In the genomic region with DNA sequence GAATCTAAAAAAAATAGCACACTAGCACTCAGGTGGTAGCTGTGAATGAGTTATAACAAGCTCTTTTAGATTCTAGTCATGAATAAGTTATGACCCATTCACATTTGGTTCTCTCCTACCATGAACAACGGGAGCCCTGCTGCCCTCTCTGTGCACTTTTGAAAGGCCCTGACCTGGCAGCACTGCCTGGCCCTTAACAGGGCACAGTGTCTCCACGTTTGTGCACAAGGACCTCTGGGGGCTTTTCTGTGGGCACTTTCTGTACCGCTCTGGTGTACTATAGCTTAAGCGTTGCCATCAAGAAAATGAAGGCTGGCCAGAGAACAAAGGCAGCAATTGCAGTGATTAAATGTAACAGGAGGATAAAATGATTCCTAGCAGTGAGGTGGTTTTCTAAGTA, we compare ENCODE assay signal across 16 cellular contexts. TPM values are rescaled to one million over a fixed set of nuclear protein-coding genes. Genes with fewer than 3 reads are reported as not detected.
DNase-seq lines count a peak whose midpoint lies in the region; ATAC-seq and TF ChIP-seq lines count a peak whose summit lies in the region.
"Had no signal": no experiment of that assay in that cellular context is flagged by ENCODE, and none has a peak within 500 bp of the region (broad histone marks: within the 10 kb centered on the region; RNA-seq: fewer than 3 reads in every experiment).

No MANE protein-coding gene starts in this region.

- H3K36me3 Mint-ChIP-seq in HFFc6 (ENCODE audit: low read depth) (peaks cover 13% of the 10 kb centered on the region), chondrocyte (ENCODE audit: low read depth) (peaks cover 3% of the 10 kb centered on the region), mesothelial cell of epicardium (peaks cover 14% of the 10 kb centered on the region), Caco-2 (ENCODE audit: insufficient read depth, unreplicated experiment) (no peaks in the 10 kb centered on the region)
- no peaks in the 10 kb centered on the region for H3K36me3 Mint-ChIP-seq in stimulated activated effector memory CD8-positive, alpha-beta T cell treated with anti-CD3 and anti-CD28 coated beads, Interleukin-12 subunit alpha, Interleukin-12 subunit beta, amount 100 ng/mL, for 72 hours

- POLR2A ChIA-PET in Caco-2 (lab: Charles Lee), result no interaction called here

- peaks cover 12% of the 10 kb centered on the region for H3K4me1 ChIP-seq in Caco-2

- H3K4me3 Mint-ChIP-seq in HFFc6, result peak overlapping the region; percentile 9; the same call in 1 of the 2 replicates
- no peak overlapping the region for H3K4me3 Mint-ChIP-seq in chondrocyte (ENCODE audit: unreplicated experiment)
- H3K4me3 Mint-ChIP-seq in mesothelial cell of epicardium, result no peak overlapping the region
- no peak overlapping the region for H3K4me3 Mint-ChIP-seq in stimulated activated effector memory CD8-positive, alpha-beta T cell treated with anti-CD3 and anti-CD28 coated beads, Interleukin-12 subunit alpha, Interleukin-12 subunit beta, amount 100 ng/mL, for 72 hours
- H3K4me3 Mint-ChIP-seq in Caco-2 (ENCODE audit: unreplicated experiment), result no peak overlapping the region

- H3K9me3 ChIP-seq in Caco-2, result no peaks in the 10 kb centered on the region
- H3K9me3 ChIP-seq: BLaER1 treated with 17β-estradiol and CSF1 and Interleukin-3, amounts not matched to agents 10 nM and 100 nM had no signal

- H3K27me3 Mint-ChIP-seq in HFFc6 (ENCODE audit: insufficient read depth) (no peaks in the 10 kb centered on the region), chondrocyte (ENCODE audit: low read depth) (no peaks in the 10 kb centered on the region), mesothelial cell of epicardium (ENCODE audit: low read depth) (no peaks in the 10 kb centered on the region), Caco-2 (ENCODE audit: insufficient read depth, unreplicated experiment) (no peaks in the 10 kb centered on the region)

- intact Hi-C loops in Caco-2 (cut with micrococcal nuclease; ENCODE audit: unreplicated experiment), result no loop called here

- no peak for ATAC-seq in stimulated activated effector memory CD8-positive, alpha-beta T cell treated with anti-CD3 and anti-CD28 coated beads, Interleukin-12 subunit alpha, Interleukin-12 subunit beta, amount 100 ng/mL, for 72 hours

- no peak overlapping the region for H3K4me3 ChIP-seq in Caco-2 (ENCODE audit: low read depth, low read length)
- H3K4me3 ChIP-seq: BLaER1 treated with 17β-estradiol and CSF1 and Interleukin-3, amounts not matched to agents 10 nM and 100 nM; SK-N-MC had no signal

- TF ChIP-seq CTCF in HFFc6 (IDR thresholded peaks at IDR 0.05) (no peak), chondrocyte (IDR thresholded peaks at IDR 0.05) (no peak), mesothelial cell of epicardium (IDR thresholded peaks at IDR 0.05; ENCODE audit: unreplicated experiment) (no peak), Caco-2 (IDR thresholded peaks at IDR 0.05; ENCODE audit: insufficient read depth in 1 of 2, low read depth in 1 of 2, low read length in 1 of 2, severe bottlenecking in 1 of 2, unreplicated experiment in 1 of 2) (no peak)

- no peaks in the 10 kb centered on the region for H3K27me3 ChIP-seq in Caco-2 (replicated peaks; ENCODE audit: control insufficient read depth, insufficient read depth, low read length)
- H3K27me3 ChIP-seq: BLaER1 treated with 17β-estradiol and CSF1 and Interleukin-3, amounts not matched to agents 10 nM and 100 nM had no signal

- BruUV-seq in Caco-2 (replicated peaks; lab: Mats Ljungman, UMichigan), result no TSS peak

- H3K27ac Mint-ChIP-seq in HFFc6 (peak overlapping the region; percentile 40; the same call in 1 of the 2 replicates), chondrocyte (ENCODE audit: unreplicated experiment) (peak overlapping the region; percentile 37), mesothelial cell of epicardium (no peak overlapping the region), Caco-2 (ENCODE audit: unreplicated experiment) (no peak overlapping the region)
- no peak overlapping the region for H3K27ac Mint-ChIP-seq in stimulated activated effector memory CD8-positive, alpha-beta T cell treated with anti-CD3 and anti-CD28 coated beads, Interleukin-12 subunit alpha, Interleukin-12 subunit beta, amount 100 ng/mL, for 72 hours

- H3K4me1 Mint-ChIP-seq in HFFc6 (ENCODE audit: low read depth), result peaks cover 24% of the 10 kb centered on the region
- H3K4me1 Mint-ChIP-seq in chondrocyte (ENCODE audit: low read depth), result peaks cover 41% of the 10 kb centered on the region
- peaks cover 5% of the 10 kb centered on the region for H3K4me1 Mint-ChIP-seq in mesothelial cell of epicardium
- H3K4me1 Mint-ChIP-seq in stimulated activated effector memory CD8-positive, alpha-beta T cell treated with anti-CD3 and anti-CD28 coated beads, Interleukin-12 subunit alpha, Interleukin-12 subunit beta, amount 100 ng/mL, for 72 hours, result peaks cover 6% of the 10 kb centered on the region
- H3K4me1 Mint-ChIP-seq in Caco-2 (ENCODE audit: low read depth, unreplicated experiment), result no peaks in the 10 kb centered on the region

- H3K9me3 Mint-ChIP-seq in HFFc6, result no peaks in the 10 kb centered on the region
- no peaks in the 10 kb centered on the region for H3K9me3 Mint-ChIP-seq in chondrocyte (ENCODE audit: low read depth)
- H3K9me3 Mint-ChIP-seq in mesothelial cell of epicardium, result no peaks in the 10 kb centered on the region
- no peaks in the 10 kb centered on the region for H3K9me3 Mint-ChIP-seq in stimulated activated effector memory CD8-positive, alpha-beta T cell treated with anti-CD3 and anti-CD28 coated beads, Interleukin-12 subunit alpha, Interleukin-12 subunit beta, amount 100 ng/mL, for 72 hours
- H3K9me3 Mint-ChIP-seq in Caco-2 (ENCODE audit: unreplicated experiment), result no peaks in the 10 kb centered on the region

- DNase-seq in 8988T (peak; percentile 11), HFFc6 (no peak), chondrocyte (ENCODE audit: low spot score) (no peak), mesenteric fat pad (ENCODE audit: low spot score) (peak; percentile 83), mesothelial cell of epicardium (ENCODE audit: low spot score in 2 of 2, unreplicated experiment in 2 of 2) (no peak), Caco-2 (no peak)
- no peak for DNase-seq in stimulated activated effector memory CD8-positive, alpha-beta T cell treated with anti-CD3 and anti-CD28 coated beads, Interleukin-12 subunit alpha, Interleukin-12 subunit beta, amount 100 ng/mL, for 72 hours (ENCODE audit: low spot score in 2 of 2)
- DNase-seq: DMS79; NCI-H2081; NCI-H2171 treated with DMSO at 0.1 percent for 48 hours; NCI-H446 treated with DMSO at 0.1 percent for 48 hours; NCI-H69; NK-92 treated with Interleukin-12 subunit alpha and Interleukin-12 subunit beta, amount 100 ng/mL, for 24 hours; Right ventricle myocardium superior had no signal

- CTCF ChIA-PET in Caco-2 (lab: Charles Lee), result no interaction called here

- H3K36me3 ChIP-seq in Caco-2 (ENCODE audit: control insufficient read depth, insufficient read depth, low read length), result no peaks in the 10 kb centered on the region

RNA-seq across cellular contexts. Expression of a gene that starts 21.2 kb away (rescaled TPM):
- 10 to 100 TPM; 48.3 to 55.1 (median 51.6) TPM for total RNA-seq in HFFc6 (2021; fragmentation: NEBNext Ultra II Directional; extraction: Animal tissue kit (Norgen Biotek cat#: 25700))
- total RNA-seq in chondrocyte, result 63.0 to 74.7 TPM (median 68.8 TPM) in 3 replicates
- 68.7 TPM for total RNA-seq in mesenteric fat pad
- total RNA-seq in mesothelial cell of epicardium, result 51.9 to 55.1 TPM (median 52.4 TPM) in 3 replicates
- 14.7 and 16.8 TPM in 2 replicates for total RNA-seq in Caco-2 (2022)

RNA-seq across cellular contexts. Expression of a gene that starts 21.5 kb away (rescaled TPM):
- 10 to 100 TPM; 49.1 to 55.2 (median 53.4) TPM for total RNA-seq in HFFc6 (2021; fragmentation: NEBNext Ultra II Directional; extraction: Animal tissue kit (Norgen Biotek cat#: 25700))
- 86.7 to 99.8 TPM (median 88.0 TPM) in 3 replicates for total RNA-seq in chondrocyte
- 85.0 TPM for total RNA-seq in mesenteric fat pad
- 112 to 122 TPM (median 116 TPM) in 3 replicates for total RNA-seq in mesothelial cell of epicardium
- total RNA-seq in Caco-2 (2022), result 117 and 122 TPM in 2 replicates

Comparison
In these comparisons a context has a peak if more than half of its experiments do, and no peak if none do; other contexts are left out.
1. DNase-seq: peak in 8988T (single experiment) and mesenteric fat pad (single experiment); none in HFFc6 (single experiment), chondrocyte (single experiment), mesothelial cell of epicardium (0 of 2), stimulated activated effector memory CD8-positive, alpha-beta T cell treated with anti-CD3 and anti-CD28 coated beads, Interleukin-12 subunit alpha, Interleukin-12 subunit beta, amount 100 ng/mL, for 72 hours (0 of 2) and Caco-2 (0 of 2).
2. H3K27ac Mint-ChIP-seq: peak in HFFc6 (single experiment) and chondrocyte (single experiment); none in mesothelial cell of epicardium (single experiment), stimulated activated effector memory CD8-positive, alpha-beta T cell treated with anti-CD3 and anti-CD28 coated beads, Interleukin-12 subunit alpha, Interleukin-12 subunit beta, amount 100 ng/mL, for 72 hours (single experiment) and Caco-2 (single experiment).